ENCODE assay signal across 9 cellular contexts in genomic region chr1:233114159-233114558, GRCh38.
DNase-seq lines count a peak whose midpoint lies in the region; ATAC-seq and TF ChIP-seq lines count a peak whose summit lies in the region.
"Had no signal": no experiment of that assay in that cellular context is flagged by ENCODE, and none has a peak within 500 bp of the region (broad histone marks: within the 10 kb centered on the region; RNA-seq: fewer than 3 reads in every experiment).

No MANE protein-coding gene starts in this region.

- H3K4me1 Mint-ChIP-seq in T-helper 1 cell treated with Interleukin-12 subunit alpha and Interleukin-12 subunit beta and Interleukin-4 antibody, amounts not matched to agents 30 μg/mL and 1 μg/mL, for 36 hours (ENCODE audit: low read depth), result peaks cover 42% of the 10 kb centered on the region

- ATAC-seq in HG03175 (IDR thresholded peaks at IDR 0.05; ENCODE audit: unreplicated experiment), result no peak
- no peak for ATAC-seq in GM18867 (IDR thresholded peaks at IDR 0.05; ENCODE audit: unreplicated experiment)
- ATAC-seq in HG03135 (IDR thresholded peaks at IDR 0.05; ENCODE audit: unreplicated experiment), result no peak

- peaks cover 17% of the 10 kb centered on the region for H3K36me3 Mint-ChIP-seq in T-helper 1 cell treated with Interleukin-12 subunit alpha and Interleukin-12 subunit beta and Interleukin-4 antibody, amounts not matched to agents 30 μg/mL and 1 μg/mL, for 36 hours (ENCODE audit: low read depth)

- DNase-seq in T-helper 1 cell (no peak), RPMI7951 (ENCODE audit: low read depth) (peak; percentile 43), fibroblast of lung (ENCODE audit: low read depth in 2 of 2) (peak; percentile 54 to 80)
- DNase-seq: SIG-M5 had no signal

- H2AFZ ChIP-seq in fibroblast of lung (ENCODE audit: low read length), result no peak overlapping the region

- H4K20me1 ChIP-seq in fibroblast of lung (ENCODE audit: control insufficient read depth, extremely low read depth, insufficient read depth, low read length), result no peaks in the 10 kb centered on the region

- H3K9me3 ChIP-seq in fibroblast of lung (ENCODE audit: control insufficient read depth, insufficient read depth, low read depth, low read length) (no peaks in the 10 kb centered on the region), skeletal muscle satellite cell (replicated peaks; ENCODE audit: low read length) (no peaks in the 10 kb centered on the region)

- H3K27me3 ChIP-seq in fibroblast of lung (ENCODE audit: control insufficient read depth, insufficient read depth, low read length), result no peaks in the 10 kb centered on the region
- H3K27me3 ChIP-seq in skeletal muscle satellite cell (ENCODE audit: control insufficient read depth, insufficient read depth, low read length), result no peaks in the 10 kb centered on the region

- peak overlapping the region; percentile 73 for H3K27ac ChIP-seq in fibroblast of lung (ENCODE audit: insufficient read depth, low read length)

- H3K9ac ChIP-seq in fibroblast of lung (ENCODE audit: insufficient read depth, low read length) (no peak overlapping the region), skeletal muscle satellite cell (ENCODE audit: low read depth, low read length) (peak overlapping the region; percentile 78)

- no peak overlapping the region for H3K4me2 ChIP-seq in fibroblast of lung (ENCODE audit: extremely low read depth, insufficient read depth, low read length)
- H3K4me2 ChIP-seq in skeletal muscle satellite cell (ENCODE audit: low read length), result peak overlapping the region; percentile 75

- H3K36me3 ChIP-seq in fibroblast of lung (ENCODE audit: control insufficient read depth, insufficient read depth, low read length) (no peaks in the 10 kb centered on the region), skeletal muscle satellite cell (ENCODE audit: insufficient read depth, low read length) (no peaks in the 10 kb centered on the region)

- H3K79me2 ChIP-seq in fibroblast of lung (ENCODE audit: control insufficient read depth, insufficient read depth, low read length), result no peaks in the 10 kb centered on the region

- no peaks in the 10 kb centered on the region for H3K27me3 Mint-ChIP-seq in T-helper 1 cell treated with Interleukin-12 subunit alpha and Interleukin-12 subunit beta and Interleukin-4 antibody, amounts not matched to agents 30 μg/mL and 1 μg/mL, for 36 hours (ENCODE audit: low read depth)

- H3K9me3 Mint-ChIP-seq in T-helper 1 cell treated with Interleukin-12 subunit alpha and Interleukin-12 subunit beta and Interleukin-4 antibody, amounts not matched to agents 30 μg/mL and 1 μg/mL, for 36 hours, result no peaks in the 10 kb centered on the region

- no peak overlapping the region for H3K4me3 ChIP-seq in fibroblast of lung (replicated peaks in 1 of 4; ENCODE audit: control extremely low read depth in 1 of 4, insufficient read depth in 1 of 4, low read depth in 3 of 4, low read length in 4 of 4)
- H3K4me3 ChIP-seq in skeletal muscle satellite cell (ENCODE audit: low read length), result peak overlapping the region; percentile 27

- no peak overlapping the region for H3K4me3 Mint-ChIP-seq in T-helper 1 cell treated with Interleukin-12 subunit alpha and Interleukin-12 subunit beta and Interleukin-4 antibody, amounts not matched to agents 30 μg/mL and 1 μg/mL, for 36 hours

- H3K4me1 ChIP-seq in fibroblast of lung (ENCODE audit: control insufficient read depth, extremely low read depth, insufficient read depth, low read length) (peaks cover 17% of the 10 kb centered on the region), skeletal muscle satellite cell (ENCODE audit: control insufficient read depth, insufficient read depth, low read length) (peaks cover 28% of the 10 kb centered on the region)

- no peak for TF ChIP-seq CTCF in fibroblast of lung (conservative IDR thresholded peaks at IDR 0.05 in 1 of 2, IDR thresholded peaks at IDR 0.05 in 1 of 2; ENCODE audit: low read depth in 1 of 2, low read length in 2 of 2)

- H3K27ac Mint-ChIP-seq in T-helper 1 cell treated with Interleukin-12 subunit alpha and Interleukin-12 subunit beta and Interleukin-4 antibody, amounts not matched to agents 30 μg/mL and 1 μg/mL, for 36 hours, result peak overlapping the region; percentile 8

Comparison
In these comparisons a context has a peak if more than half of its experiments do, and no peak if none do; other contexts are left out.
1. DNase-seq: peak in RPMI7951 (single experiment) and fibroblast of lung (2 of 2); none in T-helper 1 cell (0 of 5).